In genomic region chr18:59139615-59140286, GRCh38 we compare ENCODE assay signal across 8 cellular contexts. TPM values are rescaled to one million over a fixed set of nuclear protein-coding genes. Genes with fewer than 3 reads are reported as not detected.
A peak's percentile ranks its signal among the peaks of the same experiment; 100 is the strongest.
DNase-seq lines count a peak whose midpoint lies in the region; ATAC-seq, FAIRE-seq and TF ChIP-seq lines count a peak whose summit lies in the region.

Gene SEC11C (plus strand): TSS chr18:59139884. CDS start chr18:59139949, 65 bp downstream.

- H3K27me3 ChIP-seq in upper lobe of right lung: peaks cover 6% of the 10 kb centered on the region

- DNase-seq in GM12892 (ENCODE audit: insufficient read length) (peak; percentile 84), NCI-H146 (lab: John Stamatoyannopoulos, UW) (peak; percentile 100), T-helper 1 cell (peak; percentile 86 to 97 (median 94)), amniotic epithelial cell (ENCODE audit: low read depth) (peak; percentile 94), left cardiac atrium (peak; percentile 98), posterior vena cava (ENCODE audit: low spot score) (peak; percentile 98), upper lobe of right lung (peak; percentile 98)

- H3K4me3 ChIP-seq in upper lobe of right lung: peak within 1 kb of the TSS; percentile 96

- H3K27ac ChIP-seq in upper lobe of right lung: peak within 1 kb of the TSS; percentile 88

- no peaks in the 10 kb centered on the region for H3K36me3 ChIP-seq in upper lobe of right lung

- no peak for TF ChIP-seq CTCF in upper lobe of right lung (IDR thresholded peaks at IDR 0.05)

- peaks cover 21% of the 10 kb centered on the region for H3K4me1 ChIP-seq in upper lobe of right lung

- intact Hi-C loops in left cardiac atrium (cut with DNase I) (no loop called here), posterior vena cava (cut with DNase I) (no loop called here), upper lobe of right lung (cut with DNase I) (no loop called here)

- TF ChIP-seq POLR2A in GM12892 (IDR thresholded peaks at IDR 0.05; ENCODE audit: low read depth, low read length): peak; percentile 78; the same call in 1 of the 2 replicates

- ATAC-seq in HG02852 (IDR thresholded peaks at IDR 0.05; ENCODE audit: unreplicated experiment): peak; percentile 77
- peak; percentile 97 to 99 for ATAC-seq in left cardiac atrium
- peak; percentile 97 for ATAC-seq in upper lobe of right lung

- no peak for FAIRE-seq in GM12892 (lab: Jason Lieb, UNC)

- no peaks in the 10 kb centered on the region for H3K9me3 ChIP-seq in upper lobe of right lung

RNA-seq across cellular contexts. Expression of gene SEC11C, which starts in this region (rescaled TPM):
- 278 TPM for polyA plus RNA-seq in GM12892 (2012; ENCODE audit: missing spikeins)
- total RNA-seq in left cardiac atrium: 10 to 100 TPM; 35.0 to 43.9 TPM
- total RNA-seq in posterior vena cava: 10 to 100 TPM; 32.0 to 35.2 TPM
- total RNA-seq in upper lobe of right lung: 66.8 TPM

Comparison
In these comparisons a context has a peak if more than half of its experiments do, and no peak if none do; other contexts are left out.
1. Peak in every context shown above with its lines: DNase-seq, ATAC-seq, H3K4me3 ChIP-seq and H3K27ac ChIP-seq.